In the genomic region with DNA sequence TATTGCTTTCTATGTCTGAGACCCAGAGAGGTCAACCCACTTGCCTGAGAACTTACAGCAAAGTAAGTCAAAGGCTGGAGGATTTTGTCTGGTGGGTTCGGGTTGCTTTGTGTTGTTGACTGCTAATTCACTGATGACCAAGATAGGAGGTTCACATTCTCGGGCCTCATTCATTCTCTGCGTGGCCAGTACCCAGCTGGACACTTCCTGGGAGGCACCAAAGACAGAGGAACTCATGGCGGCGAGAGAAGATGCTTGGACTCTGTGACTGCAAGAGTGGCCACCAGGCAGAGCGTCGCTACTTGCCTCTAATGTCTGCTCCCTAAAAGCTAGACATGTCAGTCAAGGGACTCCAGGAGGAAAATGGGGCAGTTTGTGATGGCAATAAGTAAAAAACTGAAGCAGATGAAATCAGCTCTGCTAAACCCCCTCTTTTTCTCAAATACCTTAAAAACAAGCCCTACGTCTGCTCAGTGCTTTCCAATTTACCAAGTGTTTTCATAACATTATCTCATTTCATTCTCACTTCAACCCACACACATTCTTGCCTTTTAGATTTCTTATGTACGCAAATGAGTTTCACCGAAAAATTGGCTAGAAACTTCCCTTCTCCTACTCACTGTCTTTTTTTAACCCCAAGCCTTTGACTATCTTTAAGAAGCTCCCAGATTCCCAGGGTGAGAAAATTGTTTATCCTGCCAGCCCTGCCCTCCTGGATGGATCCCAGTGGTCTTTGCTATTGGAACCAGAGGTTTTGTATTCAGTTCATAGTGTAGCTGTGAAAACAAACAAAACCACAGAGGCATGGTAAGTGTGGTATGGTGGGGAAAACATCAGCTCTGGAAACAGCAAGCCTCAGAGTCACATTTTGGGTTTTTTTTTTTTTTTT, we compare ENCODE assay signal across 8 cellular contexts. TPM values are rescaled to one million over a fixed set of nuclear protein-coding genes. Genes with fewer than 3 reads are reported as not detected.
DNase-seq lines count a peak whose midpoint lies in the region; ATAC-seq and TF ChIP-seq lines count a peak whose summit lies in the region.

No MANE protein-coding gene starts in this region.

- H3K9me3 ChIP-seq in T-helper 17 cell (ENCODE audit: control insufficient read depth, low read length, poor library complexity, severe bottlenecking) (no peaks in the 10 kb centered on the region), thyroid gland (no peaks in the 10 kb centered on the region)

- no peaks in the 10 kb centered on the region for H3K36me3 Mint-ChIP-seq in activated T-cell treated with anti-CD3 and anti-CD28 coated beads, Interleukin-2, amount 50 U/mL, for 24 hours (ENCODE audit: low read depth)
- H3K36me3 Mint-ChIP-seq in T-helper 17 cell (ENCODE audit: low read depth) = no peaks in the 10 kb centered on the region

- H3K9me3 Mint-ChIP-seq in activated T-cell treated with anti-CD3 and anti-CD28 coated beads, Interleukin-2, amount 50 U/mL, for 24 hours = no peaks in the 10 kb centered on the region

- no peak for TF ChIP-seq POLR2A in thyroid gland (IDR thresholded peaks at IDR 0.05)

- H3K36me3 ChIP-seq in thyroid gland = no peaks in the 10 kb centered on the region

- whole genome bisulfite sequencing in thyroid gland, 2 donors = 70 to 75% methylated on average over 10 of the region's 10 CpGs

- intact Hi-C loops in thyroid gland (cut with DNase I) = no loop called here

- peak overlapping the region; percentile 93 to 97 (median 93) for H3K27ac ChIP-seq in thyroid gland

- no peak for ATAC-seq in T-helper 17 cell

- in situ Hi-C loops in KBM-7 (cut with MboI; ENCODE audit: low pct_unique_long_range_greater_than_20kb, low sequenced_read_pairs) = no loop called here

- H3K4me1 Mint-ChIP-seq in activated T-cell treated with anti-CD3 and anti-CD28 coated beads, Interleukin-2, amount 50 U/mL, for 24 hours (ENCODE audit: low read depth) = peaks cover 80% of the 10 kb centered on the region
- H3K4me1 Mint-ChIP-seq in T-helper 17 cell = peaks cover 58% of the 10 kb centered on the region

- H3K4me3 Mint-ChIP-seq in activated T-cell treated with anti-CD3 and anti-CD28 coated beads, Interleukin-2, amount 50 U/mL, for 24 hours = peak overlapping the region; percentile 87
- H3K4me3 Mint-ChIP-seq in T-helper 17 cell = peak overlapping the region; percentile 95

- H3K4me3 ChIP-seq in thyroid gland (replicated peaks in 1 of 3) = no peak overlapping the region

- no peak for TF ChIP-seq CTCF in thyroid gland (IDR thresholded peaks at IDR 0.05)

- peaks cover 18 to 36% of the 10 kb centered on the region in 2 donors for H3K4me1 ChIP-seq in thyroid gland

- H3K27ac Mint-ChIP-seq in activated T-cell treated with anti-CD3 and anti-CD28 coated beads, Interleukin-2, amount 50 U/mL, for 24 hours = peak overlapping the region; percentile 92
- H3K27ac Mint-ChIP-seq in T-helper 17 cell = peak overlapping the region; percentile 99

- DNase-seq in activated T-cell treated with anti-CD3 and anti-CD28 coated beads, Interleukin-2, amount 50 U/mL, for 24 hours = peak; percentile 72
- no peak for DNase-seq in activated T-cell treated with anti-CD3 and anti-CD28 coated beads for 4 hours
- no peak for DNase-seq in T-helper 17 cell
- DNase-seq in iris pigment epithelial cell (ENCODE audit: low read depth) = peak; percentile 44
- no peak for DNase-seq in thyroid gland
- DNase-seq in KBM-7 = no peak
- no peak for DNase-seq in NCI-H2196 (lab: John Stamatoyannopoulos, UW; ENCODE audit: unreplicated experiment)
- no peak for DNase-seq in NCI-H1436 (lab: John Stamatoyannopoulos, UW)

- H3K27me3 Mint-ChIP-seq in activated T-cell treated with anti-CD3 and anti-CD28 coated beads, Interleukin-2, amount 50 U/mL, for 24 hours = no peaks in the 10 kb centered on the region
- H3K27me3 Mint-ChIP-seq in T-helper 17 cell = no peaks in the 10 kb centered on the region

- no peaks in the 10 kb centered on the region for H3K27me3 ChIP-seq in thyroid gland

RNA-seq across cellular contexts. Expression of a gene that starts 4.9 kb away (rescaled TPM):
- total RNA-seq in T-helper 17 cell (100 to 1,000 TPM; 118 to 127 TPM), thyroid gland (100 to 1,000 TPM; 104 to 206 (median 126) TPM)

Comparison
In these comparisons a context has a peak if more than half of its experiments do, and no peak if none do; other contexts are left out.
1. DNase-seq: peak in activated T-cell treated with anti-CD3 and anti-CD28 coated beads, Interleukin-2, amount 50 U/mL, for 24 hours (single experiment) and iris pigment epithelial cell (single experiment); none in activated T-cell treated with anti-CD3 and anti-CD28 coated beads for 4 hours (single experiment), T-helper 17 cell (0 of 3), thyroid gland (0 of 2), KBM-7 (single experiment), NCI-H2196 (single experiment) and NCI-H1436 (single experiment).